23 cellular contexts compared by ENCODE assay signal in genomic region chr3:41290306-41290705, GRCh38.
DNase-seq lines count a peak whose midpoint lies in the region; ATAC-seq and TF ChIP-seq lines count a peak whose summit lies in the region.
"Had no signal": no experiment of that assay in that cellular context is flagged by ENCODE, and none has a peak within 500 bp of the region (broad histone marks: within the 10 kb centered on the region; RNA-seq: fewer than 3 reads in every experiment).

No MANE protein-coding gene starts in this region.

- H3K36me3 ChIP-seq in mucosa of descending colon (ENCODE audit: low read depth) = no peaks in the 10 kb centered on the region
- H3K36me3 ChIP-seq: BE2C; BLaER1 treated with 17β-estradiol and CSF1 and Interleukin-3, amounts not matched to agents 10 nM and 100 nM had no signal

- no peaks in the 10 kb centered on the region for H3K4me1 ChIP-seq in mucosa of descending colon (ENCODE audit: low read depth)
- H3K4me1 ChIP-seq: A549, BE2C had no signal

- H3K4me1 Mint-ChIP-seq in stimulated activated naive CD8-positive, alpha-beta T cell treated with anti-CD3 and anti-CD28 coated beads, Interleukin-15, amount 100 ng/mL, for 72 hours = peaks cover 10% of the 10 kb centered on the region
- H3K4me1 Mint-ChIP-seq in brain (peaks cover 13% of the 10 kb centered on the region), nephron (peaks cover 9% of the 10 kb centered on the region)
- H3K4me1 Mint-ChIP-seq: CD14-positive monocyte had no signal

- no peaks in the 10 kb centered on the region for H3K27me3 Mint-ChIP-seq in stimulated activated naive CD8-positive, alpha-beta T cell treated with anti-CD3 and anti-CD28 coated beads, Interleukin-15, amount 100 ng/mL, for 72 hours
- no peaks in the 10 kb centered on the region for H3K27me3 Mint-ChIP-seq in brain
- no peaks in the 10 kb centered on the region for H3K27me3 Mint-ChIP-seq in nephron (ENCODE audit: low read depth)
- H3K27me3 Mint-ChIP-seq: CD4-positive, alpha-beta T cell; CD8-positive, alpha-beta memory T cell had no signal

- intact Hi-C loops in mucosa of descending colon (cut with DNase I, micrococcal nuclease) = no loop called here

- no peak for DNase-seq in stimulated activated naive CD8-positive, alpha-beta T cell treated with anti-CD3 and anti-CD28 coated beads, Interleukin-15, amount 100 ng/mL, for 72 hours
- no peak for DNase-seq in stimulated activated naive CD8-positive, alpha-beta T cell treated with anti-CD3 and anti-CD28 coated beads, Interleukin-15, Interleukin-2, amounts not matched to agents 100 U/mL and 50 U/mL, for 24 hours
- DNase-seq in NCI-H345 (lab: John Stamatoyannopoulos, UW) = no peak
- DNase-seq in nucleus accumbens (lab: John Stamatoyannopoulos, UW) = no peak
- no peak for DNase-seq in mucosa of descending colon
- DNase-seq: 8988T; ACHN; AML-193; BE2C; CD4-positive, alpha-beta T cell; CD8-positive, alpha-beta memory T cell; DMS 273 treated with DMSO at 0.1 percent for 48 hours; DMS79; EL; GDM1; GM23248; HCEC 1CT had no signal

- TF ChIP-seq CTCF in brain (conservative IDR thresholded peaks at IDR 0.05) = no peak
- no peak for TF ChIP-seq CTCF in nephron (IDR thresholded peaks at IDR 0.05; ENCODE audit: unreplicated experiment in 3 of 3)
- TF ChIP-seq CTCF in mucosa of descending colon (IDR thresholded peaks at IDR 0.05) = no peak

- H3K36me3 Mint-ChIP-seq in brain = no peaks in the 10 kb centered on the region
- no peaks in the 10 kb centered on the region for H3K36me3 Mint-ChIP-seq in nephron (ENCODE audit: low read depth)
- H3K36me3 Mint-ChIP-seq: CD14-positive monocyte had no signal

- no peaks in the 10 kb centered on the region for H3K9me3 ChIP-seq in mucosa of descending colon
- H3K9me3 ChIP-seq: A549; BE2C; BLaER1 treated with 17β-estradiol and CSF1 and Interleukin-3, amounts not matched to agents 10 nM and 100 nM had no signal

- no peak for ATAC-seq in stimulated activated naive CD8-positive, alpha-beta T cell treated with anti-CD3 and anti-CD28 coated beads, Interleukin-15, amount 100 ng/mL, for 72 hours
- no peak for ATAC-seq in stimulated activated naive CD8-positive, alpha-beta T cell treated with anti-CD3 and anti-CD28 coated beads, Interleukin-15, Interleukin-2, amounts not matched to agents 100 U/mL and 50 U/mL, for 24 hours
- ATAC-seq in mucosa of descending colon = no peak
- ATAC-seq: A549, GM12878 had no signal

- no peak overlapping the region for H3K4me3 Mint-ChIP-seq in stimulated activated naive CD8-positive, alpha-beta T cell treated with anti-CD3 and anti-CD28 coated beads, Interleukin-15, amount 100 ng/mL, for 72 hours
- no peak overlapping the region for H3K4me3 Mint-ChIP-seq in brain
- no peak overlapping the region for H3K4me3 Mint-ChIP-seq in nephron
- H3K4me3 Mint-ChIP-seq: CD14-positive monocyte; CD4-positive, alpha-beta T cell; CD8-positive, alpha-beta memory T cell had no signal

- H3K4me3 ChIP-seq in mucosa of descending colon = no peak overlapping the region
- H3K4me3 ChIP-seq: A549; BLaER1 treated with 17β-estradiol and CSF1 and Interleukin-3, amounts not matched to agents 10 nM and 100 nM; GM12878; GM23248 had no signal

- H3K9me3 Mint-ChIP-seq in stimulated activated naive CD8-positive, alpha-beta T cell treated with anti-CD3 and anti-CD28 coated beads, Interleukin-15, amount 100 ng/mL, for 72 hours = peaks cover 0 to 5% of the 10 kb centered on the region in 2 donors
- peaks cover 0 to 4% (median 0%) of the 10 kb centered on the region in 5 experiments for H3K9me3 Mint-ChIP-seq in brain
- H3K9me3 Mint-ChIP-seq in nephron = no peaks in the 10 kb centered on the region
- H3K9me3 Mint-ChIP-seq: CD4-positive, alpha-beta T cell had no signal

- peak overlapping the region; percentile 16 to 35 for H3K27ac Mint-ChIP-seq in stimulated activated naive CD8-positive, alpha-beta T cell treated with anti-CD3 and anti-CD28 coated beads, Interleukin-15, amount 100 ng/mL, for 72 hours
- H3K27ac Mint-ChIP-seq in brain = peak overlapping the region in 3 of 5 experiments; percentile 59 to 86 (median 61)
- H3K27ac Mint-ChIP-seq in nephron = peak overlapping the region in 2 of 3 experiments; percentile 15 to 27
- H3K27ac Mint-ChIP-seq: CD14-positive monocyte; CD4-positive, alpha-beta T cell; CD8-positive, alpha-beta memory T cell had no signal
